ENCODE assay signal across 8 cellular contexts in the genomic region with DNA sequence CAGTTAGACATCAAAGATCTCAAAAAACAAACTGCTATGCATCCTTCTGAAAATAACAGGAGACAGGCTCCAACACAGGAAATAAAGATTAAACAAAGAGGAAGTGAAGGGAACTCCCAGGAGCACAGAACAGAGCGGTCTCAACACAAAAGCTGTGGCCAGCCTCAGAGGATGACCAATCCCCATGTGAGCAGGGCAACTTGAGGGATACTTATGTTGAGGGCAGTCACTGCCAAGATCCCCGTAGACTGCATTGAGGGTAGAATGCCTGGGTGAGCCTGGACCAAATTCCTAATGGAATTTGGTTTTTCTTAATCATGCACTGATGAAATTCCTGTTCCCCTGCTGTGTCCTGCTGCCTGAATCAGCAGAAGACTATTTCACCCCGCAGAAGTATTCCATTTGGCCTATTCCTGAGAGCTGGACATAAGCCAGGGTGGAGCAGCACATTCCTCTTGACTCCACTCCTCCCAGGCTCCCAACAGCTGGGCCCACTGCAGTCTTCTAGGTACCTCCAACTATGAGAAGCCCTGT. TPM values are rescaled to one million over a fixed set of nuclear protein-coding genes. Genes with fewer than 3 reads are reported as not detected.
A peak's percentile ranks its signal among the peaks of the same experiment; 100 is the strongest.
DNase-seq lines count a peak whose midpoint lies in the region; ATAC-seq and TF ChIP-seq lines count a peak whose summit lies in the region.

No MANE protein-coding gene starts in this region.

- TF ChIP-seq CTCF in fibroblast of the aortic adventitia (IDR thresholded peaks at IDR 0.05; ENCODE audit: insufficient read depth, low read length) (no peak), ovary (IDR thresholded peaks at IDR 0.05) (no peak), spleen (IDR thresholded peaks at IDR 0.05 in 8 of 11, conservative IDR thresholded peaks at IDR 0.05 in 3 of 11) (no peak)

- H3K36me3 Mint-ChIP-seq in activated CD4-positive, alpha-beta T cell treated with anti-CD3 and anti-CD28 coated beads, Interleukin-2, amount 10 ng/mL, durations not matched to agents 7 days and 5 days (ENCODE audit: low read depth) = peaks cover 18% of the 10 kb centered on the region

- no peak overlapping the region for H3K4me3 Mint-ChIP-seq in activated CD4-positive, alpha-beta T cell treated with anti-CD3 and anti-CD28 coated beads, Interleukin-2, amount 10 ng/mL, durations not matched to agents 7 days and 5 days

- H3K4me1 ChIP-seq in ovary (ENCODE audit: insufficient read depth) (peaks cover 18% of the 10 kb centered on the region), spleen (peaks cover 47 to 89% (median 79%) of the 10 kb centered on the region in 6 donors)

- WGBS in ovary, 3 donors = 29 to 38% (median 32%) methylated on average over 3 of the region's 3 CpGs
- WGBS in spleen, 5 donors = 32 to 51% (median 39%) methylated on average over 3 of the region's 3 CpGs

- no peak for TF ChIP-seq POLR2A in ovary (IDR thresholded peaks at IDR 0.05)
- no peak for TF ChIP-seq POLR2A in spleen (IDR thresholded peaks at IDR 0.05)

- DNase-seq in fibroblast of the aortic adventitia (ENCODE audit: low read depth) (peak; percentile 100), ovary (peak in 3 of 5 donors; percentile 50 to 68 (median 65)), spleen (no peak), NCI-H748 treated with DMSO at 0.1 percent for 48 hours (lab: John Stamatoyannopoulos, UW) (no peak)
- DNase-seq in stimulated activated CD4-positive, alpha-beta T cell treated with anti-CD3 and anti-CD28 coated beads, Interleukin-12 subunit alpha, Interleukin-12 subunit beta, amount 100 ng/mL, for 4 hours = no peak
- no peak for DNase-seq in activated CD4-positive, alpha-beta T cell treated with anti-CD3 and anti-CD28 coated beads, Interleukin-2, amount 10 ng/mL, durations not matched to agents 7 days and 5 days

- H3K27me3 Mint-ChIP-seq in activated CD4-positive, alpha-beta T cell treated with anti-CD3 and anti-CD28 coated beads, Interleukin-2, amount 10 ng/mL, durations not matched to agents 7 days and 5 days = no peaks in the 10 kb centered on the region

- H3K36me3 ChIP-seq in ovary (no peaks in the 10 kb centered on the region), spleen (no peaks in the 10 kb centered on the region)

- H3K27ac ChIP-seq in ovary (no peak overlapping the region), spleen (peak overlapping the region in 4 of 8 donors; percentile 9 to 50 (median 32))

- H3K27me3 ChIP-seq in ovary (no peaks in the 10 kb centered on the region), spleen (replicated peaks in 1 of 7) (no peaks in the 10 kb centered on the region)

- H3K9me3 ChIP-seq in ovary (no peaks in the 10 kb centered on the region), spleen (no peaks in the 10 kb centered on the region)

- POLR2A ChIA-PET in activated CD4-positive, alpha-beta T cell treated with anti-CD3 and anti-CD28 coated beads, Interleukin-2, amount 10 ng/mL, durations not matched to agents 7 days and 5 days (lab: Charles Lee) = no interaction called here

- TF ChIP-seq EP300 in ovary (IDR thresholded peaks at IDR 0.05) = no peak

- ATAC-seq in GM21717 (IDR thresholded peaks at IDR 0.05; ENCODE audit: unreplicated experiment) (peak; percentile 47), SK-N-SH treated with all-trans-retinoic acid at 6 μM for 48 hours (peak; percentile 28; the same call in 2 of the 3 replicates)

- no peak overlapping the region for H3K27ac Mint-ChIP-seq in activated CD4-positive, alpha-beta T cell treated with anti-CD3 and anti-CD28 coated beads, Interleukin-2, amount 10 ng/mL, durations not matched to agents 7 days and 5 days

- H3K4me3 ChIP-seq in fibroblast of the aortic adventitia (ENCODE audit: low read depth, low read length) = no peak overlapping the region
- H3K4me3 ChIP-seq in ovary = no peak overlapping the region
- H3K4me3 ChIP-seq in spleen = no peak overlapping the region

- H3K9me3 Mint-ChIP-seq in activated CD4-positive, alpha-beta T cell treated with anti-CD3 and anti-CD28 coated beads, Interleukin-2, amount 10 ng/mL, durations not matched to agents 7 days and 5 days = no peaks in the 10 kb centered on the region

- peaks cover 54% of the 10 kb centered on the region for H3K4me1 Mint-ChIP-seq in activated CD4-positive, alpha-beta T cell treated with anti-CD3 and anti-CD28 coated beads, Interleukin-2, amount 10 ng/mL, durations not matched to agents 7 days and 5 days

- intact Hi-C loops in ovary (cut with DNase I) (no loop called here), spleen (cut with DNase I; ENCODE audit: low total_unique reads) (loop anchor here (10.0 kb wide), 1 partner anchor 47 kb away; a partner anchor contains a TSS)

- CTCF ChIA-PET in activated CD4-positive, alpha-beta T cell treated with anti-CD3 and anti-CD28 coated beads, Interleukin-2, amount 10 ng/mL, durations not matched to agents 7 days and 5 days (lab: Charles Lee) = no interaction called here

TF ChIP-seq in SK-N-SH treated with all-trans-retinoic acid at 6 μM for 48 hours, 23 proteins besides CTCF, POLR2A, EP300 and RAD21:
- TF ChIP-seq ZC3H10 (CRISPR knock-in tag; IDR thresholded peaks at IDR 0.05) (no peak), SNAI2 (CRISPR knock-in tag; IDR thresholded peaks at IDR 0.05) (no peak), ISL1 (CRISPR knock-in tag; IDR thresholded peaks at IDR 0.05) (peak; percentile 30), OSR1 (CRISPR knock-in tag; IDR thresholded peaks at IDR 0.05) (no peak), ZNF8 (CRISPR knock-in tag; IDR thresholded peaks at IDR 0.05) (no peak), CSDC2 (CRISPR knock-in tag; IDR thresholded peaks at IDR 0.05) (no peak)

RNA-seq across cellular contexts. Expression of a gene that starts 49.0 kb away (rescaled TPM):
- 159 and 255 TPM in 2 replicates for total RNA-seq in fibroblast of the aortic adventitia (ENCODE audit: low replicate concordance)
- 100 to 1,000 TPM; 106 to 169 (median 127) TPM for total RNA-seq in ovary
- polyA plus RNA-seq in ovary = 100 to 1,000 TPM in 1 of 2 donors, 10 to 100 TPM in 1; 50.9 to 160 TPM
- 100 to 1,000 TPM; 199 to 270 (median 212) TPM for total RNA-seq in spleen
- polyA plus RNA-seq in spleen = 10 to 100 TPM; 46.6 to 66.0 (median 47.5) TPM
- 100 to 1,000 TPM; 198 to 212 TPM for total RNA-seq in activated CD4-positive, alpha-beta T cell treated with anti-CD3 and anti-CD28 coated beads, Interleukin-2, amount 10 ng/mL, durations not matched to agents 7 days and 5 days

Comparison
In these comparisons a context has a peak if more than half of its experiments do, and no peak if none do; other contexts are left out.
1. DNase-seq: peak in fibroblast of the aortic adventitia (single experiment) and ovary (3 of 5); none in stimulated activated CD4-positive, alpha-beta T cell treated with anti-CD3 and anti-CD28 coated beads, Interleukin-12 subunit alpha, Interleukin-12 subunit beta, amount 100 ng/mL, for 4 hours (single experiment), spleen (single experiment), activated CD4-positive, alpha-beta T cell treated with anti-CD3 and anti-CD28 coated beads, Interleukin-2, amount 10 ng/mL, durations not matched to agents 7 days and 5 days (single experiment) and NCI-H748 treated with DMSO at 0.1 percent for 48 hours (single experiment).